ENCODE assay signal across 27 cellular contexts in genomic region chr16:25140459-25140858, GRCh38. TPM values are rescaled to one million over a fixed set of nuclear protein-coding genes. Genes with fewer than 3 reads are reported as not detected.
DNase-seq lines count a peak whose midpoint lies in the region; ATAC-seq and TF ChIP-seq lines count a peak whose summit lies in the region.
"Had no signal": no experiment of that assay in that cellular context is flagged by ENCODE, and none has a peak within 500 bp of the region (broad histone marks: within the 10 kb centered on the region; RNA-seq: fewer than 3 reads in every experiment).

No MANE protein-coding gene starts in this region.

- no peaks in the 10 kb centered on the region for H3K9me3 ChIP-seq in mammary epithelial cell (replicated peaks; ENCODE audit: insufficient read depth, low read length)
- H3K9me3 ChIP-seq in breast epithelium, result no peaks in the 10 kb centered on the region
- H3K9me3 ChIP-seq in aorta (ENCODE audit: control insufficient read depth, low read length), result no peaks in the 10 kb centered on the region
- H3K9me3 ChIP-seq: esophagus muscularis mucosa, gastroesophageal sphincter, right atrium auricular region had no signal

- H3K36me3 Mint-ChIP-seq in activated T-helper 17 cell treated with anti-CD3 and anti-CD28 coated beads, Interleukin-2, amount 50 U/mL, for 72 hours (ENCODE audit: low read depth), result peaks cover 82% of the 10 kb centered on the region

- H3K27ac ChIP-seq in mammary epithelial cell (ENCODE audit: insufficient read depth, low read depth, low read length), result no peak overlapping the region
- no peak overlapping the region for H3K27ac ChIP-seq in breast epithelium
- H3K27ac ChIP-seq in aorta (ENCODE audit: low read depth in 1 of 2, low read length in 2 of 2), result no peak overlapping the region
- H3K27ac ChIP-seq: cardiac muscle cell, esophagus muscularis mucosa, gastroesophageal sphincter, right atrium auricular region had no signal

- H3K36me3 ChIP-seq in mammary epithelial cell (ENCODE audit: insufficient read depth, low read length) (no peaks in the 10 kb centered on the region), breast epithelium (peaks cover 12% of the 10 kb centered on the region), H7 (replicated peaks; ENCODE audit: control insufficient read depth, insufficient read depth, low read length) (peaks cover 23% of the 10 kb centered on the region), aorta (ENCODE audit: control insufficient read depth in 1 of 2, insufficient read depth in 2 of 2, low read length in 1 of 2) (peaks cover 0 to 1% of the 10 kb centered on the region in 2 donors)

- in situ Hi-C loops in mammary epithelial cell (cut with MboI; ENCODE audit: low sequenced_read_pairs in 2 of 2), result no loop called here

- ATAC-seq in GM19397 (IDR thresholded peaks at IDR 0.05; ENCODE audit: unreplicated experiment), result no peak
- no peak for ATAC-seq in activated T-helper 17 cell treated with anti-CD3 and anti-CD28 coated beads, Interleukin-2, amount 50 U/mL, for 72 hours (replicated peaks)
- ATAC-seq in aorta (ENCODE audit: low FRiP score), result no peak
- ATAC-seq: gastroesophageal sphincter; GM12878; left ventricle myocardium superior; stimulated activated memory B cell treated with anti-CD40 and anti-IgM and Interleukin-4, amounts not matched to agents 10 μg/mL and 1 μg/mL and 100 μg/mL, for 72 hours had no signal

- dilution Hi-C loops in mammary epithelial cell (cut with HindIII; ENCODE audit: low sequenced_read_pairs), result no loop called here

- H3K27ac Mint-ChIP-seq in activated T-helper 17 cell treated with anti-CD3 and anti-CD28 coated beads, Interleukin-2, amount 50 U/mL, for 72 hours, result no peak overlapping the region
- H3K27ac Mint-ChIP-seq: activated T-cell treated with anti-CD3 and anti-CD28 coated beads, Interleukin-2, amount 50 U/mL, for 24 hours; nephron; stimulated activated memory B cell treated with anti-CD40 and anti-IgM and Interleukin-4, amounts not matched to agents 10 μg/mL and 1 μg/mL and 100 μg/mL, for 72 hours had no signal

- H4K20me1 ChIP-seq in mammary epithelial cell (ENCODE audit: insufficient read depth, low read length), result no peaks in the 10 kb centered on the region

- H3K4me1 ChIP-seq in mammary epithelial cell (ENCODE audit: insufficient read depth, low read length), result no peaks in the 10 kb centered on the region
- H3K4me1 ChIP-seq in breast epithelium, result no peaks in the 10 kb centered on the region
- H3K4me1 ChIP-seq in aorta (ENCODE audit: control insufficient read depth in 1 of 2, insufficient read depth in 2 of 2, low read length in 2 of 2), result no peaks in the 10 kb centered on the region
- H3K4me1 ChIP-seq: right atrium auricular region had no signal

- no TSS peak for BruUV-seq in mammary epithelial cell (replicated peaks; lab: Mats Ljungman, UMichigan)

- H3K4me1 Mint-ChIP-seq in activated T-helper 17 cell treated with anti-CD3 and anti-CD28 coated beads, Interleukin-2, amount 50 U/mL, for 72 hours, result peaks cover 4% of the 10 kb centered on the region
- H3K4me1 Mint-ChIP-seq: activated CD4-positive, alpha-beta T cell treated with anti-CD3 and anti-CD28 coated beads, Interleukin-2, amount 10 ng/mL, durations not matched to agents 24 days and 14 days; nephron; stimulated activated memory B cell treated with anti-CD40 and anti-IgM and Interleukin-4, amounts not matched to agents 10 μg/mL and 1 μg/mL and 100 μg/mL, for 72 hours had no signal

- intact Hi-C loops in mammary epithelial cell (cut with micrococcal nuclease) (no loop called here), breast epithelium (cut with DNase I; ENCODE audit: low total_unique reads) (no loop called here), aorta (cut with DNase I) (no loop called here)

- no peaks in the 10 kb centered on the region for H3K27me3 ChIP-seq in mammary epithelial cell (ENCODE audit: insufficient read depth, low read length)
- H3K27me3 ChIP-seq in breast epithelium, result no peaks in the 10 kb centered on the region
- no peaks in the 10 kb centered on the region for H3K27me3 ChIP-seq in H7 (ENCODE audit: control insufficient read depth, insufficient read depth, low read length)
- H3K27me3 ChIP-seq in aorta (ENCODE audit: control insufficient read depth in 1 of 2, insufficient read depth in 2 of 2, low read length in 1 of 2), result no peaks in the 10 kb centered on the region
- H3K27me3 ChIP-seq: cardiac muscle cell, esophagus muscularis mucosa, gastroesophageal sphincter, right atrium auricular region had no signal

- no peak for TF ChIP-seq POLR2A in breast epithelium (IDR thresholded peaks at IDR 0.05)

- H3K9ac ChIP-seq in mammary epithelial cell (ENCODE audit: insufficient read depth, low read length), result no peak overlapping the region

- no peaks in the 10 kb centered on the region for H3K27me3 Mint-ChIP-seq in activated T-helper 17 cell treated with anti-CD3 and anti-CD28 coated beads, Interleukin-2, amount 50 U/mL, for 72 hours
- H3K27me3 Mint-ChIP-seq: activated CD4-positive, alpha-beta T cell treated with anti-CD3 and anti-CD28 coated beads, Interleukin-2, amount 10 ng/mL, durations not matched to agents 24 days and 14 days; activated T-cell treated with anti-CD3 and anti-CD28 coated beads, Interleukin-2, amount 50 U/mL, for 24 hours; stimulated activated memory B cell treated with anti-CD40 and anti-IgM and Interleukin-4, amounts not matched to agents 10 μg/mL and 1 μg/mL and 100 μg/mL, for 72 hours had no signal

- no peak for TF ChIP-seq CTCF in mammary epithelial cell (conservative IDR thresholded peaks at IDR 0.05 in 1 of 2, IDR thresholded peaks at IDR 0.05 in 1 of 2; ENCODE audit: extremely low read depth in 1 of 2, insufficient read depth in 1 of 2, low read depth in 1 of 2, low read length in 2 of 2)
- TF ChIP-seq CTCF in breast epithelium (IDR thresholded peaks at IDR 0.05), result no peak
- no peak for TF ChIP-seq CTCF in epithelial cell of esophagus (IDR thresholded peaks at IDR 0.05; ENCODE audit: insufficient read depth, low read depth, low read length, missing control alignments)

- 85% methylated on average over 6 of the region's 6 CpGs for WGBS in mammary epithelial cell (ENCODE audit: low coverage, missing lambda C conversion rate)
- 49 to 57% methylated on average over 6 of the region's 6 CpGs for WGBS in aorta, 2 donors

- H3K9me3 Mint-ChIP-seq in activated T-helper 17 cell treated with anti-CD3 and anti-CD28 coated beads, Interleukin-2, amount 50 U/mL, for 72 hours, result no peaks in the 10 kb centered on the region
- H3K9me3 Mint-ChIP-seq: activated CD4-positive, alpha-beta T cell treated with anti-CD3 and anti-CD28 coated beads, Interleukin-2, amount 10 ng/mL, durations not matched to agents 24 days and 14 days; activated T-cell treated with anti-CD3 and anti-CD28 coated beads, Interleukin-2, amount 50 U/mL, for 24 hours; nephron; stimulated activated memory B cell treated with anti-CD40 and anti-IgM and Interleukin-4, amounts not matched to agents 10 μg/mL and 1 μg/mL and 100 μg/mL, for 72 hours had no signal

- H3K4me3 ChIP-seq in mammary epithelial cell (replicated peaks in 1 of 3; ENCODE audit: insufficient read depth in 1 of 3, low read depth in 2 of 3, low read length in 3 of 3) (no peak overlapping the region), breast epithelium (no peak overlapping the region), epithelial cell of esophagus (ENCODE audit: low read length) (no peak overlapping the region), H7 (ENCODE audit: insufficient read depth, low read depth, low read length) (no peak overlapping the region), aorta (ENCODE audit: low read length in 2 of 2) (no peak overlapping the region)
- H3K4me3 ChIP-seq: cardiac muscle cell, esophagus muscularis mucosa, gastroesophageal sphincter, GM12878, right atrium auricular region had no signal

- DNase-seq in mammary epithelial cell (peak; percentile 47), breast epithelium (ENCODE audit: low spot score in 2 of 2) (no peak), epithelial cell of esophagus (ENCODE audit: low read depth) (peak; percentile 50), myocyte (ENCODE audit: low read depth) (peak; percentile 59), H7 (no peak), aorta (no peak)
- DNase-seq: 8988T; activated CD4-positive, alpha-beta T cell treated with anti-CD3 and anti-CD28 coated beads, Interleukin-2, amount 10 ng/mL, durations not matched to agents 24 days and 14 days; activated T-cell treated with anti-CD3 and anti-CD28 coated beads, Interleukin-2, amount 50 U/mL, for 24 hours; DND-41; hippocampal formation; left ventricle myocardium superior; NCI-H1092 treated with DMSO at 0.1 percent for 48 hours; NCI-H187 treated with DMSO at 0.1 percent for 48 hours; NCI-H526 treated with DMSO at 0.1 percent for 48 hours; stimulated activated CD4-positive, alpha-beta T cell treated with anti-CD3 and anti-CD28 coated beads, Interleukin-12 subunit alpha, Interleukin-12 subunit beta, amount 100 ng/mL, for 4 hours; stimulated activated CD4-positive, alpha-beta T cell treated with anti-CD3 and anti-CD28 coated beads, Interleukin-4, amount 100 ng/mL, for 4 hours; substantia nigra had no signal

- no peak overlapping the region for H3K4me3 Mint-ChIP-seq in activated T-helper 17 cell treated with anti-CD3 and anti-CD28 coated beads, Interleukin-2, amount 50 U/mL, for 72 hours
- H3K4me3 Mint-ChIP-seq: activated CD4-positive, alpha-beta T cell treated with anti-CD3 and anti-CD28 coated beads, Interleukin-2, amount 10 ng/mL, durations not matched to agents 24 days and 14 days; activated T-cell treated with anti-CD3 and anti-CD28 coated beads, Interleukin-2, amount 50 U/mL, for 24 hours; nephron; stimulated activated memory B cell treated with anti-CD40 and anti-IgM and Interleukin-4, amounts not matched to agents 10 μg/mL and 1 μg/mL and 100 μg/mL, for 72 hours had no signal

- H2AFZ ChIP-seq in mammary epithelial cell (ENCODE audit: low read depth, low read length), result no peak overlapping the region

- H3K4me2 ChIP-seq in mammary epithelial cell (ENCODE audit: insufficient read depth, low read depth, low read length), result no peak overlapping the region

- CTCF ChIA-PET in mammary epithelial cell (lab: Charles Lee; ENCODE audit: low non-redundant PET), result no interaction called here

- H3K79me2 ChIP-seq in mammary epithelial cell (ENCODE audit: insufficient read depth, low read length), result no peaks in the 10 kb centered on the region

RNA-seq across cellular contexts. Expression of gene LCMT1, which starts 28.9 kb away (rescaled TPM):
- 10 to 100 TPM; 30.5 to 43.0 TPM for total RNA-seq in mammary epithelial cell
- 31.6 TPM for polyA plus RNA-seq in mammary epithelial cell
- 20.1 TPM for polyA minus RNA-seq in mammary epithelial cell
- 10 to 100 TPM; 26.9 to 38.3 (median 30.4) TPM for total RNA-seq in breast epithelium
- total RNA-seq in myocyte, result 48.0 and 48.5 TPM in 2 replicates
- polyA plus RNA-seq in myocyte (2012), result 46.8 TPM
- total RNA-seq in activated T-helper 17 cell treated with anti-CD3 and anti-CD28 coated beads, Interleukin-2, amount 50 U/mL, for 72 hours, result 10 to 100 TPM; 33.9 to 43.0 TPM
- total RNA-seq in H7 (2014; rRNA removed; shearing (Covaris generic)), result 32.5 and 37.6 TPM in 2 replicates
- total RNA-seq in aorta, result 10 to 100 TPM; 26.7 to 29.9 TPM
- polyA plus RNA-seq in aorta, result 10 to 100 TPM; 23.9 to 28.2 TPM

Comparison
In these comparisons a context has a peak if more than half of its experiments do, and no peak if none do; other contexts are left out.
1. DNase-seq: peak in mammary epithelial cell (single experiment), epithelial cell of esophagus (single experiment) and myocyte (single experiment); none in breast epithelium (0 of 2), H7 (single experiment) and aorta (0 of 2).